Comparison of ENCODE assay signal across 29 cellular contexts in genomic region chr15:49103676-49104075, GRCh38.
"Had no signal": no experiment of that assay in that cellular context is flagged by ENCODE, and none has a peak within 500 bp of the region (broad histone marks: within the 10 kb centered on the region; RNA-seq: fewer than 3 reads in every experiment).

No MANE protein-coding gene starts in this region.

- H3K4me1 ChIP-seq: left ventricle myocardium inferior, right atrium auricular region, right lobe of liver, uterus had no signal

- H3K9ac ChIP-seq: parathyroid adenoma had no signal

- ATAC-seq: left colon; mucosa of descending colon; naive thymus-derived CD4-positive, alpha-beta T cell; right lobe of liver; stimulated activated memory B cell treated with anti-CD40 and anti-IgM and Interleukin-4, amounts not matched to agents 10 μg/mL and 1 μg/mL and 100 μg/mL, for 72 hours; stimulated activated naive CD8-positive, alpha-beta T cell treated with anti-CD3 and anti-CD28 coated beads, Interleukin-15, amount 100 ng/mL, for 72 hours had no signal

- H3K4me1 Mint-ChIP-seq: immature natural killer cell; memory B cell; nephron; neural crest cell; stimulated activated memory B cell treated with anti-CD40 and anti-IgM and Interleukin-4, amounts not matched to agents 10 μg/mL and 1 μg/mL and 100 μg/mL, for 72 hours; stimulated activated naive CD8-positive, alpha-beta T cell treated with anti-CD3 and anti-CD28 coated beads, Interleukin-15, amount 100 ng/mL, for 72 hours had no signal

- H2AFZ ChIP-seq: parathyroid adenoma had no signal

- H3K4me3 ChIP-seq: left ventricle myocardium inferior, lung, mucosa of descending colon, right atrium auricular region, right lobe of liver, smooth muscle cell, tibial nerve, uterus had no signal

- H3K9me3 ChIP-seq: left ventricle myocardium inferior, mucosa of descending colon, right atrium auricular region, right lobe of liver, tibial nerve, uterus had no signal

- H3K36me3 ChIP-seq: right atrium auricular region, uterus had no signal

- H3K4me2 ChIP-seq: smooth muscle cell had no signal

- H3K27me3 ChIP-seq: right atrium auricular region, right lobe of liver, tibial nerve, uterus had no signal

- H3K79me2 ChIP-seq: parathyroid adenoma had no signal

- H3K27me3 Mint-ChIP-seq: memory B cell; naive thymus-derived CD4-positive, alpha-beta T cell; stimulated activated memory B cell treated with anti-CD40 and anti-IgM and Interleukin-4, amounts not matched to agents 10 μg/mL and 1 μg/mL and 100 μg/mL, for 72 hours; stimulated activated naive CD8-positive, alpha-beta T cell treated with anti-CD3 and anti-CD28 coated beads, Interleukin-15, amount 100 ng/mL, for 72 hours; type B pancreatic cell had no signal

- H3K4me3 Mint-ChIP-seq: immature natural killer cell; memory B cell; naive thymus-derived CD4-positive, alpha-beta T cell; nephron; neural crest cell; stimulated activated memory B cell treated with anti-CD40 and anti-IgM and Interleukin-4, amounts not matched to agents 10 μg/mL and 1 μg/mL and 100 μg/mL, for 72 hours; stimulated activated naive CD8-positive, alpha-beta T cell treated with anti-CD3 and anti-CD28 coated beads, Interleukin-15, amount 100 ng/mL, for 72 hours; type B pancreatic cell had no signal

- H3K9me3 Mint-ChIP-seq: immature natural killer cell; memory B cell; naive thymus-derived CD4-positive, alpha-beta T cell; nephron; neural crest cell; stimulated activated memory B cell treated with anti-CD40 and anti-IgM and Interleukin-4, amounts not matched to agents 10 μg/mL and 1 μg/mL and 100 μg/mL, for 72 hours; stimulated activated naive CD8-positive, alpha-beta T cell treated with anti-CD3 and anti-CD28 coated beads, Interleukin-15, amount 100 ng/mL, for 72 hours; type B pancreatic cell had no signal

- H3K27ac ChIP-seq: left ventricle myocardium inferior, parathyroid adenoma, right atrium auricular region, right lobe of liver, uterus had no signal

- FAIRE-seq: islet of Langerhans, kidney had no signal

- H3K27ac Mint-ChIP-seq: immature natural killer cell; memory B cell; naive thymus-derived CD4-positive, alpha-beta T cell; nephron; stimulated activated memory B cell treated with anti-CD40 and anti-IgM and Interleukin-4, amounts not matched to agents 10 μg/mL and 1 μg/mL and 100 μg/mL, for 72 hours; stimulated activated naive CD8-positive, alpha-beta T cell treated with anti-CD3 and anti-CD28 coated beads, Interleukin-15, amount 100 ng/mL, for 72 hours; type B pancreatic cell had no signal

- DNase-seq: hypothalamus; immature natural killer cell; kidney; left colon; left ventricle myocardium inferior; midbrain; mucosa of descending colon; naive thymus-derived CD4-positive, alpha-beta T cell; nucleus accumbens; right lobe of liver; stimulated activated CD4-positive, alpha-beta T cell treated with anti-CD3 and anti-CD28 coated beads, Interleukin-1b, Interleukin-23, amount 100 ng/mL, for 48 hours; stimulated activated CD4-positive, alpha-beta T cell treated with anti-CD3 and anti-CD28 coated beads, Interleukin-2, amount 100 ng/mL, for 48 hours; stimulated activated CD4-positive, alpha-beta T cell treated with anti-CD3 and anti-CD28 coated beads, Interleukin-4, amount 100 ng/mL, for 4 hours; stimulated activated CD8-positive, alpha-beta memory T cell treated with anti-CD3 and anti-CD28 coated beads, Interleukin-4, amount 100 ng/mL, for 48 hours; stimulated activated naive CD4-positive, alpha-beta T cell treated with Interleukin-2 at 50 U/mL for 16 hours; stimulated activated naive CD8-positive, alpha-beta T cell treated with anti-CD3 and anti-CD28 coated beads, Interleukin-15, amount 100 ng/mL, for 72 hours; substantia nigra; uterus had no signal
